12 cellular contexts compared by ENCODE assay signal in the genomic region with DNA sequence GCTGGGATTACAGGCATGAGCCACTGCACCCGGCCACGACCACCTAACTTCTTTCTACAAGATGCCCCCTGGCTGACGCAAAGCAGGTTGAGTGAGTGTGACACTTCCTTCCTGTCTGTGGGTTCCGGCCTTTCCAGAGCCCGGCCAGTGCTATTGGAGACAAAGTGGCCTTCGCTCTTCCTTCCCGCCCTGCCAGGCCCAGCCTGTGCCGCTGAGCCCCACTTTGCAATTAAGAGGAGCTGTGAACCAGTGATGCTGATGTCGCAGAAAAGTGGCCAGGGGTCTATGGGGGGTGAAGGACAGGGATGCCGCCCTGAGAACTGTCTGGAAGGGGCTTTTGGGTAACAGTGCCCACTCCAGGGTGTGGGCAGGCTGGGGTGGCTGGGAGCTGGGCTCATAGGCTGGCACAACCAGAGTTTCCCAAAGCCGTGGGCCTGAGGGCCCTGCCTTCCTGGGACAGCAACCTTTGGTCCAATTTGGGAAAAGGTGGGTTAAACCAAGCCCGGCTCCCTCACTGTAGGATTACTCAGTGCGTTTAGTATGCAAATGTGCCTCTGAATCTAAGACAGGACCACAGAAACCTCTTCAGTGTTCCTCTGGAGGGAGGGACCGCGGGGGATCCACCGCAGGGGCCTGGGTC.
A peak's percentile ranks its signal among the peaks of the same experiment; 100 is the strongest.
DNase-seq lines count a peak whose midpoint lies in the region; ATAC-seq, FAIRE-seq and TF ChIP-seq lines count a peak whose summit lies in the region.
"Had no signal": no experiment of that assay in that cellular context is flagged by ENCODE, and none has a peak within 500 bp of the region (broad histone marks: within the 10 kb centered on the region; RNA-seq: fewer than 3 reads in every experiment).

No MANE protein-coding gene starts in this region.

- H4K8ac ChIP-seq in H1 (ENCODE audit: extremely low read depth, insufficient read depth, low read length) = peak overlapping the region; percentile 51; the same call in 1 of the 2 replicates

- no peak overlapping the region for H3K4me3 Mint-ChIP-seq in natural killer cell treated with Interleukin-12 subunit alpha and Interleukin-12 subunit beta and Interleukin-15 and Interleukin-18, amount 100 ng/mL, for 72 hours
- H3K4me3 Mint-ChIP-seq in immature natural killer cell = peak overlapping the region in 1 of 5 donors; percentile 33
- H3K4me3 Mint-ChIP-seq: naive thymus-derived CD8-positive, alpha-beta T cell had no signal

- H3K9ac ChIP-seq in HUES48 (ENCODE audit: low read depth, low read length) (no peak overlapping the region), H1 (replicated peaks in 1 of 4; ENCODE audit: extremely low read depth in 1 of 4, low read depth in 3 of 4, low read length in 3 of 4) (no peak overlapping the region)
- H3K9ac ChIP-seq: KMS-11 had no signal

- peaks cover 6 to 18% of the 10 kb centered on the region in 2 donors for H3K4me1 Mint-ChIP-seq in natural killer cell treated with Interleukin-12 subunit alpha and Interleukin-12 subunit beta and Interleukin-15 and Interleukin-18, amount 100 ng/mL, for 72 hours (ENCODE audit: low read depth in 2 of 2)
- peaks cover 16 to 18% of the 10 kb centered on the region in 2 donors for H3K4me1 Mint-ChIP-seq in immature natural killer cell

- H3K23ac ChIP-seq in H1 (ENCODE audit: insufficient read length) = no peak overlapping the region

- POLR2A ChIA-PET in H1 (lab: Charles Lee; ENCODE audit: partially characterized antibody) = no interaction called here

- peak overlapping the region; percentile 60; the same call in 1 of the 2 replicates for H2BK12ac ChIP-seq in H1 (ENCODE audit: low read depth, low read length)

- peaks cover 0 to 3% of the 10 kb centered on the region in 2 experiments for H4K20me1 ChIP-seq in H1 (replicated peaks in 1 of 2; ENCODE audit: control insufficient read depth in 1 of 2, insufficient read depth in 2 of 2, low read length in 2 of 2)

- peak overlapping the region in 1 of 2 donors; percentile 47 for H3K27ac Mint-ChIP-seq in natural killer cell treated with Interleukin-12 subunit alpha and Interleukin-12 subunit beta and Interleukin-15 and Interleukin-18, amount 100 ng/mL, for 72 hours
- H3K27ac Mint-ChIP-seq in immature natural killer cell = peak overlapping the region in 1 of 6 donors; percentile 35
- H3K27ac Mint-ChIP-seq: naive thymus-derived CD8-positive, alpha-beta T cell had no signal

- peak in 1 of 2 donors; percentile 53 for ATAC-seq in natural killer cell treated with Interleukin-12 subunit alpha and Interleukin-12 subunit beta and Interleukin-15 and Interleukin-18, amount 100 ng/mL, for 72 hours
- ATAC-seq: heart left ventricle; naive thymus-derived CD8-positive, alpha-beta T cell had no signal

- H3K56ac ChIP-seq in H1 (replicated peaks; ENCODE audit: insufficient read length, low read depth, low read length) = no peak overlapping the region

- peak overlapping the region; percentile 3 to 43; a peak in 1 of 4 replicates for H3K4me2 ChIP-seq in H1 (ENCODE audit: insufficient read depth in 1 of 2, low read depth in 2 of 2, low read length in 2 of 2)
- H3K4me2 ChIP-seq: KMS-11 had no signal

- no peak overlapping the region for H2BK15ac ChIP-seq in H1 (ENCODE audit: low read length)

- peaks cover 5% of the 10 kb centered on the region for H3K79me1 ChIP-seq in H1 (ENCODE audit: low read depth, low read length)

- TF ChIP-seq EP300 in H1 (IDR thresholded peaks at IDR 0.05; ENCODE audit: borderline replicate concordance in 1 of 2, low read depth in 2 of 2, low read length in 2 of 2) = no peak

- DNase-seq in A172 (ENCODE audit: low spot score) (peak; percentile 64), H1 (ENCODE audit: low read depth in 1 of 2, low spot score in 2 of 2) (no peak), SIG-M5 treated with dmso at 0.1 percent for 504 hours (lab: John Stamatoyannopoulos, UW; ENCODE audit: unreplicated experiment) (no peak), immature natural killer cell (no peak), NCI-H345 treated with DMSO at 0.1 percent for 48 hours (lab: John Stamatoyannopoulos, UW; ENCODE audit: unreplicated experiment) (no peak), NCI-H1092 treated with DMSO at 0.1 percent for 48 hours (lab: John Stamatoyannopoulos, UW) (no peak)
- DNase-seq in natural killer cell treated with Interleukin-12 subunit alpha and Interleukin-12 subunit beta and Interleukin-15 and Interleukin-18, amount 100 ng/mL, for 72 hours (ENCODE audit: low spot score) = peak; percentile 62

- no peak for FAIRE-seq in H1 (lab: Jason Lieb, UNC)

- no peak overlapping the region for H2BK20ac ChIP-seq in H1 (ENCODE audit: low read length)

- H3K18ac ChIP-seq in H1 (ENCODE audit: extremely low read depth, low read length) = peak overlapping the region; percentile 65; the same call in 1 of the 2 replicates

- no peaks in the 10 kb centered on the region for H3K9me3 ChIP-seq in HUES48 (ENCODE audit: control insufficient read depth, insufficient read depth, low read length)
- H3K9me3 ChIP-seq in H1 (ENCODE audit: insufficient read depth in 2 of 2, low read depth in 1 of 2, low read length in 1 of 2) = no peaks in the 10 kb centered on the region
- H3K9me3 ChIP-seq: heart left ventricle, tibial artery had no signal

- H3K4me1 ChIP-seq in HUES48 (ENCODE audit: control insufficient read depth, insufficient read depth, low read length) = peaks cover 24% of the 10 kb centered on the region
- peaks cover 0 to 31% (median 15%) of the 10 kb centered on the region in 4 experiments; a peak in 6 of 7 replicates for H3K4me1 ChIP-seq in H1 (replicated peaks in 1 of 4; ENCODE audit: control insufficient read depth in 3 of 4, insufficient read depth in 4 of 4, low read length in 3 of 4)

- no peaks in the 10 kb centered on the region for H3K9me3 Mint-ChIP-seq in natural killer cell treated with Interleukin-12 subunit alpha and Interleukin-12 subunit beta and Interleukin-15 and Interleukin-18, amount 100 ng/mL, for 72 hours
- no peaks in the 10 kb centered on the region for H3K9me3 Mint-ChIP-seq in immature natural killer cell
- H3K9me3 Mint-ChIP-seq: naive thymus-derived CD8-positive, alpha-beta T cell had no signal

- no peaks in the 10 kb centered on the region for H3K27me3 ChIP-seq in HUES48 (ENCODE audit: control insufficient read depth, insufficient read depth, low read length)
- no peaks in the 10 kb centered on the region for H3K27me3 ChIP-seq in H1 (replicated peaks in 1 of 4; ENCODE audit: control insufficient read depth in 3 of 4, extremely low read depth in 1 of 4, insufficient read depth in 3 of 4, low read length in 3 of 4)
- H3K27me3 ChIP-seq: heart left ventricle, tibial artery had no signal

- H2AK5ac ChIP-seq in H1 (ENCODE audit: low read depth, low read length) = peak overlapping the region; percentile 39; the same call in 1 of the 2 replicates

- H3K4ac ChIP-seq in H1 (replicated peaks; ENCODE audit: insufficient read length, low read depth, low read length) = peak overlapping the region; percentile 57

- H3K36me3 ChIP-seq in HUES48 (ENCODE audit: control insufficient read depth, insufficient read depth, low read length) = no peaks in the 10 kb centered on the region
- H3K36me3 ChIP-seq in H1 (ENCODE audit: control insufficient read depth in 2 of 4, insufficient read depth in 4 of 4, low read length in 3 of 4) = no peaks in the 10 kb centered on the region
- H3K36me3 ChIP-seq: heart left ventricle, tibial artery had no signal

- H4K91ac ChIP-seq in H1 (replicated peaks; ENCODE audit: insufficient read length, low read length) = no peak overlapping the region

- no peaks in the 10 kb centered on the region for H3K27me3 Mint-ChIP-seq in natural killer cell treated with Interleukin-12 subunit alpha and Interleukin-12 subunit beta and Interleukin-15 and Interleukin-18, amount 100 ng/mL, for 72 hours
- peaks cover 0 to 7% (median 0%) of the 10 kb centered on the region in 3 donors for H3K27me3 Mint-ChIP-seq in immature natural killer cell (ENCODE audit: low read depth in 3 of 3)
- H3K27me3 Mint-ChIP-seq: naive thymus-derived CD8-positive, alpha-beta T cell had no signal

- no peak overlapping the region for H4K5ac ChIP-seq in H1 (ENCODE audit: insufficient read length, low read depth, low read length)

- WGBS in H1 (ENCODE audit: extremely low coverage in 1 of 2, insufficient coverage in 1 of 2, insufficient read length in 1 of 2, insufficient replicate concordance in 2 of 2, low coverage in 1 of 2, low lambda C conversion rate in 2 of 2, missing lambda C conversion rate in 1 of 2), 2 experiments = 58% methylated on average over 16 of the region's 16 CpGs; no CpG with 5 or more reads in 1 of the 2 experiments

- peak overlapping the region; percentile 78 for H3K27ac ChIP-seq in HUES48 (ENCODE audit: low read depth, low read length)
- H3K27ac ChIP-seq in H1 (ENCODE audit: low read depth, low read length) = peak overlapping the region; percentile 41; the same call in 1 of the 2 replicates
- H3K27ac ChIP-seq: KMS-11 had no signal

- H2BK5ac ChIP-seq in H1 (ENCODE audit: low read depth, low read length) = no peak overlapping the region; the same call in 1 of the 2 replicates

- H3K4me3 ChIP-seq in HUES48 (ENCODE audit: low read depth, low read length) (no peak overlapping the region), H1 (ENCODE audit: extremely low read depth in 1 of 4, insufficient read depth in 2 of 4, low read depth in 3 of 4, low read length in 4 of 4) (peak overlapping the region in 1 of 4 experiments; percentile 10; a peak in 1 of 8 replicates)
- H3K4me3 ChIP-seq: heart left ventricle, tibial artery had no signal

- no peaks in the 10 kb centered on the region for H3K23me2 ChIP-seq in H1 (ENCODE audit: low read depth, low read length)

- no peak for TF ChIP-seq POLR2A in H1 (IDR thresholded peaks at IDR 0.05; ENCODE audit: control extremely low read depth in 1 of 2, low read depth in 2 of 2, low read length in 2 of 2)

- H3K36me3 Mint-ChIP-seq in natural killer cell treated with Interleukin-12 subunit alpha and Interleukin-12 subunit beta and Interleukin-15 and Interleukin-18, amount 100 ng/mL, for 72 hours = no peaks in the 10 kb centered on the region
- no peaks in the 10 kb centered on the region for H3K36me3 Mint-ChIP-seq in immature natural killer cell
- H3K36me3 Mint-ChIP-seq: naive thymus-derived CD8-positive, alpha-beta T cell had no signal

- 0 out of 4 replicates have a peak, but pooled peaks cover 0 to 2% of the 10 kb centered on the region in 2 experiments for H3K79me2 ChIP-seq in H1 (ENCODE audit: control insufficient read depth in 1 of 2, insufficient read depth in 2 of 2, low read length in 2 of 2)

- H3K14ac ChIP-seq in H1 (ENCODE audit: insufficient read length) = no peak overlapping the region

- H2BK120ac ChIP-seq in H1 (replicated peaks; ENCODE audit: low read depth, low read length) = no peak overlapping the region

- no peak for TF ChIP-seq CTCF in H1 (IDR thresholded peaks at IDR 0.05; ENCODE audit: control extremely low read depth in 1 of 3, insufficient read depth in 1 of 3, low read depth in 1 of 3, low read length in 3 of 3)

- no peak for TF ChIP-seq RAD21 in H1 (IDR thresholded peaks at IDR 0.05 in 1 of 2, conservative IDR thresholded peaks at IDR 0.05 in 1 of 2; ENCODE audit: low read depth in 2 of 2, low read length in 2 of 2)

- no peak overlapping the region for H2AFZ ChIP-seq in H1 (ENCODE audit: low read length)

- CTCF ChIA-PET in H1 (lab: Charles Lee; ENCODE audit: partially characterized antibody) = interaction anchor here (1.9 kb wide), 1 partner anchor 114 kb away, joined by 5 read pairs; no protein-coding TSS in a partner anchor

TF ChIP-seq in H1, 55 proteins besides CTCF, POLR2A, EP300 and RAD21 (continues in another document):
- no peak for TF ChIP-seq POLR2AphosphoS5 (IDR thresholded peaks at IDR 0.05; ENCODE audit: low read depth, low read length)

Comparison
In these comparisons a context has a peak if more than half of its experiments do, and no peak if none do; other contexts are left out.
1. DNase-seq: peak in A172 (single experiment) and natural killer cell treated with Interleukin-12 subunit alpha and Interleukin-12 subunit beta and Interleukin-15 and Interleukin-18, amount 100 ng/mL, for 72 hours (single experiment); none in H1 (0 of 2), SIG-M5 treated with dmso at 0.1 percent for 504 hours (single experiment), immature natural killer cell (0 of 3), NCI-H345 treated with DMSO at 0.1 percent for 48 hours (single experiment) and NCI-H1092 treated with DMSO at 0.1 percent for 48 hours (single experiment).